In the genomic region with DNA sequence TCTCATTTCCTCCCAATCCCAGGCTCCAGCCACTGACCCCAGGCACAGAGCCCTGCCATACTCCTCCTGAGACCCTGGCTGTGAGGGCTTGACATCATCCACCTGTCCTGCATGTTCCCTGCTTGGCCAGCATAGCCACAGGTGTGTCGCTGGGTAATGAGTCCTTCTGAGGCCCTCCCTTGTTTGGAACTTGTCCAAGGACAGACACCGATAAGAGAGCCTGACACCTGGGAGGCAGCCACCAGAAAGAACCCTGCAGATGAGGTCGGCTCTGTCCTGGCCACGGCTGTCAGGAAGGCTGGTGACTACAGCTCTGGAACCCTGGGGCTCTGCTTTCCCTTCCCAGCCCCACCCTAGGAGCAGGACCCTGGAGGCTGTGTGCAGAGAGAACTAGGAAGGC, we compare ENCODE assay signal across 10 cellular contexts. TPM values are rescaled to one million over a fixed set of nuclear protein-coding genes. Genes with fewer than 3 reads are reported as not detected.
A peak's percentile ranks its signal among the peaks of the same experiment; 100 is the strongest.
DNase-seq lines count a peak whose midpoint lies in the region; ATAC-seq lines count a peak whose summit lies in the region.
"Had no signal": no experiment of that assay in that cellular context is flagged by ENCODE, and none has a peak within 500 bp of the region (broad histone marks: within the 10 kb centered on the region; RNA-seq: fewer than 3 reads in every experiment).

No MANE protein-coding gene starts in this region.

- peaks cover 64% of the 10 kb centered on the region for H3K36me3 ChIP-seq in CD4-positive, CD25-positive, alpha-beta regulatory T cell (ENCODE audit: control insufficient read depth, insufficient read depth, low read length)

- no peak for DNase-seq in CD4-positive, CD25-positive, alpha-beta regulatory T cell
- peak; percentile 96 for DNase-seq in NCI-H146 (lab: John Stamatoyannopoulos, UW)
- no peak for DNase-seq in ACHN
- no peak for DNase-seq in HuH-7.5 (ENCODE audit: low spot score)
- DNase-seq in activated CD8-positive, alpha-beta memory T cell treated with anti-CD3 and anti-CD28 coated beads for 24 hours, result no peak

- H3K27me3 Mint-ChIP-seq in CD4-positive, CD25-positive, alpha-beta regulatory T cell, result no peaks in the 10 kb centered on the region
- no peaks in the 10 kb centered on the region for H3K27me3 Mint-ChIP-seq in dendritic cell treated with granulocyte-macrophage colony-stimulating factor and Interleukin-4, amounts not matched to agents 40 ng/mL and 50 ng/mL, for 4 days

- H3K27ac ChIP-seq in CD4-positive, CD25-positive, alpha-beta regulatory T cell (ENCODE audit: insufficient read depth, low read length, poor library complexity, severe bottlenecking), result peak overlapping the region; percentile 37
- H3K27ac ChIP-seq: epithelial cell of prostate had no signal

- in situ Hi-C loops in ACHN (cut with HindIII; ENCODE audit: low pct_ligation_motif_present, low pct_unique_long_range_greater_than_20kb, low sequenced_read_pairs), result no loop called here

- no peaks in the 10 kb centered on the region for H3K9me3 ChIP-seq in CD4-positive, CD25-positive, alpha-beta regulatory T cell (ENCODE audit: control insufficient read depth in 2 of 2, low read length in 2 of 2)

- H3K27ac Mint-ChIP-seq in CD4-positive, CD25-positive, alpha-beta regulatory T cell, result peak overlapping the region in 2 of 3 donors; percentile 95 to 97
- H3K27ac Mint-ChIP-seq in dendritic cell treated with granulocyte-macrophage colony-stimulating factor and Interleukin-4, amounts not matched to agents 40 ng/mL and 50 ng/mL, for 4 days, result peak overlapping the region; percentile 58
- H3K27ac Mint-ChIP-seq: activated T-helper 1 cell treated with anti-CD3 and anti-CD28 coated beads, Interleukin-12 subunit alpha, Interleukin-12 subunit beta, Interleukin-2, Interleukin-4 antibody, amounts not matched to agents 30 ng/mL and 10 ng/mL and 1 ng/mL, durations not matched to agents 14 hours and 24 hours and 36 hours had no signal

- H3K36me3 Mint-ChIP-seq in CD4-positive, CD25-positive, alpha-beta regulatory T cell, result peaks cover 36% of the 10 kb centered on the region
- H3K36me3 Mint-ChIP-seq in dendritic cell treated with granulocyte-macrophage colony-stimulating factor and Interleukin-4, amounts not matched to agents 40 ng/mL and 50 ng/mL, for 4 days (ENCODE audit: low read depth), result peaks cover 96% of the 10 kb centered on the region

- peaks cover 0 to 57% (median 33%) of the 10 kb centered on the region in 4 donors for H3K4me1 Mint-ChIP-seq in CD4-positive, CD25-positive, alpha-beta regulatory T cell
- H3K4me1 Mint-ChIP-seq in dendritic cell treated with granulocyte-macrophage colony-stimulating factor and Interleukin-4, amounts not matched to agents 40 ng/mL and 50 ng/mL, for 4 days (ENCODE audit: low read depth), result peaks cover 41% of the 10 kb centered on the region

- no peak overlapping the region for H3K4me3 ChIP-seq in CD4-positive, CD25-positive, alpha-beta regulatory T cell (ENCODE audit: low read depth, low read length)

- no peak for ATAC-seq in CD4-positive, CD25-positive, alpha-beta regulatory T cell (ENCODE audit: low read depth in 2 of 2)
- ATAC-seq in GM21360 (IDR thresholded peaks at IDR 0.05; ENCODE audit: unreplicated experiment), result peak; percentile 1
- ATAC-seq in HG02870 (IDR thresholded peaks at IDR 0.05; ENCODE audit: unreplicated experiment), result no peak

- intact Hi-C loops in dendritic cell treated with granulocyte-macrophage colony-stimulating factor and Interleukin-4, amounts not matched to agents 40 ng/mL and 50 ng/mL, for 4 days (cut with micrococcal nuclease), result loop anchor here (5.0 kb wide), 1 partner anchor 70 kb away; a partner anchor contains a TSS

- no peaks in the 10 kb centered on the region for H3K27me3 ChIP-seq in CD4-positive, CD25-positive, alpha-beta regulatory T cell (ENCODE audit: control insufficient read depth, insufficient read depth, low read length)

- peak overlapping the region in 2 of 4 donors; percentile 62 to 79 for H3K4me3 Mint-ChIP-seq in CD4-positive, CD25-positive, alpha-beta regulatory T cell
- H3K4me3 Mint-ChIP-seq in dendritic cell treated with granulocyte-macrophage colony-stimulating factor and Interleukin-4, amounts not matched to agents 40 ng/mL and 50 ng/mL, for 4 days, result no peak overlapping the region
- H3K4me3 Mint-ChIP-seq: activated T-helper 1 cell treated with anti-CD3 and anti-CD28 coated beads, Interleukin-12 subunit alpha, Interleukin-12 subunit beta, Interleukin-2, Interleukin-4 antibody, amounts not matched to agents 30 ng/mL and 10 ng/mL and 1 ng/mL, durations not matched to agents 14 hours and 24 hours and 36 hours had no signal

- peaks cover 0 to 2% (median 0%) of the 10 kb centered on the region in 7 donors for H3K9me3 Mint-ChIP-seq in CD4-positive, CD25-positive, alpha-beta regulatory T cell
- H3K9me3 Mint-ChIP-seq in dendritic cell treated with granulocyte-macrophage colony-stimulating factor and Interleukin-4, amounts not matched to agents 40 ng/mL and 50 ng/mL, for 4 days, result no peaks in the 10 kb centered on the region
- H3K9me3 Mint-ChIP-seq: activated T-helper 1 cell treated with anti-CD3 and anti-CD28 coated beads, Interleukin-12 subunit alpha, Interleukin-12 subunit beta, Interleukin-2, Interleukin-4 antibody, amounts not matched to agents 30 ng/mL and 10 ng/mL and 1 ng/mL, durations not matched to agents 14 hours and 24 hours and 36 hours had no signal

- peaks cover 26% of the 10 kb centered on the region for H3K4me1 ChIP-seq in CD4-positive, CD25-positive, alpha-beta regulatory T cell (ENCODE audit: control insufficient read depth, insufficient read depth, low read length, poor library complexity, severe bottlenecking)

RNA-seq across cellular contexts. Expression of a gene that starts 34.6 kb away (rescaled TPM):
- total RNA-seq in CD4-positive, CD25-positive, alpha-beta regulatory T cell, result 454 TPM
- polyA plus RNA-seq in CD4-positive, CD25-positive, alpha-beta regulatory T cell, result 10 to 100 TPM; 66.9 to 72.2 (median 69.3) TPM

RNA-seq across cellular contexts. Expression of a gene that starts 37.7 kb away (rescaled TPM):
- total RNA-seq in CD4-positive, CD25-positive, alpha-beta regulatory T cell, result 0.62 TPM
- polyA plus RNA-seq in CD4-positive, CD25-positive, alpha-beta regulatory T cell, result under 1 TPM in 3 of 4 donors, not detected in 1; 0.11 to 0.52 (median 0.38) TPM

RNA-seq across cellular contexts. Expression of a gene that starts 41.3 kb away (rescaled TPM):
- 0.39 TPM for total RNA-seq in CD4-positive, CD25-positive, alpha-beta regulatory T cell
- under 1 TPM in 2 of 4 donors, not detected in 2; 0.13 to 0.17 TPM for polyA plus RNA-seq in CD4-positive, CD25-positive, alpha-beta regulatory T cell
- total RNA-seq: activated T-helper 1 cell treated with anti-CD3 and anti-CD28 coated beads, Interleukin-12 subunit alpha, Interleukin-12 subunit beta, Interleukin-2, Interleukin-4 antibody, amounts not matched to agents 30 ng/mL and 10 ng/mL and 1 ng/mL, durations not matched to agents 14 hours and 24 hours and 36 hours had no signal
